19 cellular contexts compared by ENCODE assay signal in the genomic region with DNA sequence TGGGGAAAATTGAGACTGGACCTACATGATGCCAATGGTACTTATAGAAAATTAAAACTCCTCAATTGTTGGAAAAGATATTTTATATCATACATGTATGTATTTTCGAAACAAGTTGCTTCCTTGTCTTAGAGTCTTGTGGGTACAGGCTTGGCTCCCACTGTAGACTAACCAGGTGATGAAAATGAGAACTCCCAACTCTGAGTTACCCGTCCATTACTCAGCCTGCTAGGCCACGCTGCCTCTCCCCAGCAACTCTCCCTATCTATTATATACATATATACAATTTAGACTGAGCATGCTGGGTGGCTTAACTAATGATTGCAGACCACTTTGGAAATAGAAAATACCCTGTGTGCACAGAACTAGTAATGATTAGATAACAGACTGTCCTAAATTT.
A peak's percentile ranks its signal among the peaks of the same experiment; 100 is the strongest.
DNase-seq lines count a peak whose midpoint lies in the region; ATAC-seq, FAIRE-seq and TF ChIP-seq lines count a peak whose summit lies in the region.
"Had no signal": no experiment of that assay in that cellular context is flagged by ENCODE, and none has a peak within 500 bp of the region (broad histone marks: within the 10 kb centered on the region; RNA-seq: fewer than 3 reads in every experiment).

No MANE protein-coding gene starts in this region.

- FAIRE-seq in TTC549 (lab: Jason Lieb, UNC) = peak; percentile 59
- FAIRE-seq: GM18507, H1 had no signal

- H3K9me3 ChIP-seq in GM23248 (ENCODE audit: low read depth) (no peaks in the 10 kb centered on the region), thoracic aorta (no peaks in the 10 kb centered on the region)
- H3K9me3 ChIP-seq: MG63 had no signal

- DNase-seq in GM23248 (no peak), dorsolateral prefrontal cortex (no peak), thoracic aorta (ENCODE audit: low spot score) (no peak), NCI-H1694 treated with DMSO at 0.1 percent for 48 hours (lab: John Stamatoyannopoulos, UW) (no peak), amygdala (lab: John Stamatoyannopoulos, UW) (no peak)
- DNase-seq: DMS153, DND-41, KG1, MG63, NCI-H1105 treated with DMSO at 0.1 percent for 48 hours, NCI-H146, NCI-H2029, NCI-H526 treated with DMSO at 0.1 percent for 48 hours, PC-9 had no signal

- no peak for ATAC-seq in thoracic aorta (ENCODE audit: insufficient number of reproducible peaks, low FRiP score, low read depth)
- ATAC-seq in GM18511 (IDR thresholded peaks at IDR 0.05; ENCODE audit: unreplicated experiment) = no peak
- ATAC-seq: Right ventricle myocardium inferior had no signal

- TF ChIP-seq CTCF in dorsolateral prefrontal cortex (IDR thresholded peaks at IDR 0.05 in 54 of 56, conservative IDR thresholded peaks at IDR 0.05 in 2 of 56; ENCODE audit: low read depth in 1 of 56, partially characterized antibody in 56 of 56) = no peak
- TF ChIP-seq CTCF in thoracic aorta (IDR thresholded peaks at IDR 0.05) = no peak

- in situ Hi-C loops in GM23248 (cut with MboI) = loop anchor here (25.0 kb wide), 1 partner anchor 620 kb away; a partner anchor contains a TSS

- peaks cover 43% of the 10 kb centered on the region for H3K4me1 ChIP-seq in GM23248 (ENCODE audit: insufficient read depth)
- peaks cover 14 to 55% of the 10 kb centered on the region in 2 donors for H3K4me1 ChIP-seq in thoracic aorta (ENCODE audit: control insufficient read depth in 1 of 2, low read depth in 2 of 2)

- 95 to 96% methylated on average over 3 of the region's 3 CpGs for WGBS in GM23248 (ENCODE audit: low coverage in 1 of 2, low lambda C conversion rate in 2 of 2, missing lambda C conversion rate in 2 of 2), 2 experiments

- H3K4me2 ChIP-seq in GM23248 (ENCODE audit: unreplicated experiment) = peak overlapping the region; percentile 30
- H3K4me2 ChIP-seq: PC-9 had no signal

- no peaks in the 10 kb centered on the region for H3K9me2 ChIP-seq in GM23248 (ENCODE audit: insufficient read depth)

- H3K9ac ChIP-seq in GM23248 = no peak overlapping the region

- H3K79me2 ChIP-seq in GM23248 (ENCODE audit: insufficient read depth) = no peaks in the 10 kb centered on the region

- H3K36me3 ChIP-seq in GM23248 (ENCODE audit: low read depth) (no peaks in the 10 kb centered on the region), thoracic aorta (no peaks in the 10 kb centered on the region)
- H3K36me3 ChIP-seq: MG63 had no signal

- H3K27ac ChIP-seq in GM23248 = peak overlapping the region; percentile 57; the same call in 1 of the 2 replicates
- peak overlapping the region in 44 of 59 donors; percentile 0 to 82 (median 56) for H3K27ac ChIP-seq in dorsolateral prefrontal cortex
- peak overlapping the region; percentile 59 to 76 for H3K27ac ChIP-seq in thoracic aorta
- H3K27ac ChIP-seq: PC-9 had no signal

- intact Hi-C loops in dorsolateral prefrontal cortex (cut with DNase I) = loop anchor here (10.0 kb wide), 2 partner anchors 623 to 633 kb away; a partner anchor contains a TSS

- H3K4me3 ChIP-seq in GM23248 (no peak overlapping the region), dorsolateral prefrontal cortex (no peak overlapping the region), thoracic aorta (no peak overlapping the region)
- H3K4me3 ChIP-seq: MG63, PC-9 had no signal

- H3F3A ChIP-seq in GM23248 (ENCODE audit: insufficient read depth) = peaks cover 33% of the 10 kb centered on the region

- no peak overlapping the region for H2AFZ ChIP-seq in GM23248
- H2AFZ ChIP-seq: PC-9 had no signal

- H3K27me3 ChIP-seq in GM23248 (replicated peaks; ENCODE audit: insufficient read depth) = no peaks in the 10 kb centered on the region
- H3K27me3 ChIP-seq in dorsolateral prefrontal cortex = no peaks in the 10 kb centered on the region
- H3K27me3 ChIP-seq in thoracic aorta (replicated peaks; ENCODE audit: insufficient read depth) = no peaks in the 10 kb centered on the region
- H3K27me3 ChIP-seq: MG63 had no signal

- no peaks in the 10 kb centered on the region for H4K20me1 ChIP-seq in GM23248 (ENCODE audit: insufficient read depth)
